11 cellular contexts compared by ENCODE assay signal in genomic region chr1:16707130-16707893, GRCh38. TPM values are rescaled to one million over a fixed set of nuclear protein-coding genes. Genes with fewer than 3 reads are reported as not detected.
DNase-seq lines count a peak whose midpoint lies in the region; ATAC-seq, FAIRE-seq and TF ChIP-seq lines count a peak whose summit lies in the region.
"Not testable (repeated sequence)": the region's sequence is repeated elsewhere in the genome, so short reads cannot be mapped to it uniquely, and the experiment has no call there.
"Had no signal": no experiment of that assay in that cellular context is flagged by ENCODE, and none has a peak within 500 bp of the region (broad histone marks: within the 10 kb centered on the region; RNA-seq: fewer than 3 reads in every experiment).

No MANE protein-coding gene starts in this region.

- not testable (repeated sequence) for H3K27ac Mint-ChIP-seq in GM23338

- not testable (repeated sequence) for H3K27me3 Mint-ChIP-seq in GM23338 (ENCODE audit: insufficient read depth, low read depth, poor library complexity)

- H3K4me3 Mint-ChIP-seq in GM23338, result peak overlapping the region; percentile 57; the same call in 2 of the 3 replicates

- peak overlapping the region; percentile 60; the same call in 1 of the 2 replicates for H3K4me2 ChIP-seq in GM23338

- not testable (repeated sequence) for TF ChIP-seq EP300 in upper lobe of left lung (IDR thresholded peaks at IDR 0.05)

- H3K4me3 ChIP-seq in GM23338 (peak overlapping the region; percentile 50; the same call in 1 of the 2 replicates), colonic mucosa (peak overlapping the region; percentile 17), heart right ventricle (peak overlapping the region in 4 of 10 donors; percentile 16 to 30 (median 20)), pancreas (peak overlapping the region in 2 of 4 donors; percentile 32 to 38), upper lobe of left lung (peak overlapping the region in 3 of 4 donors; percentile 35 to 50 (median 40))
- H3K4me3 ChIP-seq in lower lobe of right lung, result not testable (repeated sequence)

- H3K27ac ChIP-seq in GM23338 (ENCODE audit: low read depth); colonic mucosa; heart right ventricle; lower lobe of right lung; pancreas; upper lobe of left lung: not testable (repeated sequence)

- not testable (repeated sequence) for TF ChIP-seq CTCF in GM23338 (conservative IDR thresholded peaks at IDR 0.05; ENCODE audit: low read depth in 2 of 2); colonic mucosa (IDR thresholded peaks at IDR 0.05); lower lobe of right lung (IDR thresholded peaks at IDR 0.05); pancreas (IDR thresholded peaks at IDR 0.05); upper lobe of left lung (IDR thresholded peaks at IDR 0.05)
- peak in 5 of 9 donors; percentile 16 to 39 (median 33) for TF ChIP-seq CTCF in heart right ventricle (IDR thresholded peaks at IDR 0.05)

- DNase-seq in GM23338 (ENCODE audit: low spot score) (peak; percentile 39), NCI-H69 (lab: John Stamatoyannopoulos, UW) (peak; percentile 19), pancreas (peak in 3 of 6 donors; percentile 43 to 64 (median 44)), upper lobe of left lung (peak in 1 of 2 donors; percentile 72)
- peak; percentile 35 for DNase-seq in activated CD4-positive, CD25-positive, alpha-beta regulatory T cell treated with anti-CD3 and anti-CD28 coated beads, Interleukin-2, amount 50 U/mL, for 72 hours
- DNase-seq in colonic mucosa, heart right ventricle, lower lobe of right lung: not testable (repeated sequence)

- not testable (repeated sequence) for H3K27me3 ChIP-seq in GM23338 (ENCODE audit: insufficient read depth); colonic mucosa; lower lobe of right lung (ENCODE audit: low read depth); pancreas; upper lobe of left lung
- peaks cover 0 to 30% (median 9%) of the 10 kb centered on the region in 7 donors for H3K27me3 ChIP-seq in heart right ventricle

- not testable (repeated sequence) for H4K20me1 ChIP-seq in GM23338 (replicated peaks; ENCODE audit: insufficient read depth)

- not testable (repeated sequence) for H3K9me3 ChIP-seq in colonic mucosa, heart right ventricle, lower lobe of right lung, pancreas, upper lobe of left lung

- not testable (repeated sequence) for H3K4me1 ChIP-seq in GM23338 (ENCODE audit: insufficient read depth); colonic mucosa; heart right ventricle; lower lobe of right lung; pancreas; upper lobe of left lung

- H3K36me3 Mint-ChIP-seq in GM23338 (ENCODE audit: low read depth), result not testable (repeated sequence)

- H3K9me2 ChIP-seq in GM23338 (ENCODE audit: insufficient read depth), result not testable (repeated sequence)

- H3K9ac ChIP-seq in colonic mucosa (ENCODE audit: low read depth in 2 of 2, low read length in 2 of 2), result not testable (repeated sequence)

- H3K4me1 Mint-ChIP-seq in GM23338, result not testable (repeated sequence)

- H3K36me3 ChIP-seq in GM23338 (ENCODE audit: insufficient read depth); colonic mucosa; heart right ventricle; lower lobe of right lung; pancreas; upper lobe of left lung: not testable (repeated sequence)

- not testable (repeated sequence) for TF ChIP-seq POLR2A in upper lobe of left lung (IDR thresholded peaks at IDR 0.05)

- not testable (repeated sequence) for H3K9me3 Mint-ChIP-seq in GM23338

- intact Hi-C loops in colonic mucosa (cut with DNase I); heart right ventricle (cut with DNase I); lower lobe of right lung (cut with DNase I); pancreas (cut with DNase I): not testable (repeated sequence)

- peak; percentile 72 for ATAC-seq in GM23338
- ATAC-seq in heart right ventricle, result peak in 1 of 8 donors; percentile 41
- peak; percentile 74 to 86 for ATAC-seq in lower lobe of right lung
- peak; percentile 62 to 87 (median 68) for ATAC-seq in pancreas
- peak in 1 of 2 donors; percentile 34 for ATAC-seq in upper lobe of left lung (ENCODE audit: low FRiP score in 2 of 2)

- not testable (repeated sequence) for H3F3A ChIP-seq in GM23338 (replicated peaks; ENCODE audit: low read depth)

- H2AFZ ChIP-seq in GM23338, result not testable (repeated sequence)

- WGBS in heart right ventricle, 2 donors, result 2 to 20% methylated on average over 8 to 35 of the region's 78 CpGs
- WGBS in pancreas, 2 donors, result 29% methylated on average over 26 to 43 of the region's 78 CpGs
- 0 to 3% methylated on average over 2 to 16 of the region's 78 CpGs for WGBS in upper lobe of left lung, 2 donors

- H3K79me2 ChIP-seq in GM23338 (replicated peaks; ENCODE audit: insufficient read depth), result not testable (repeated sequence)

- FAIRE-seq in pancreas (lab: Jason Lieb, UNC), result not testable (repeated sequence)

RNA-seq across cellular contexts. Expression of gene RNU1-4, which starts 33.0 kb away (rescaled TPM):
- total RNA-seq in GM23338 (2014; rRNA removed; shearing (Covaris generic)), result under 0.01 TPM in 1 of 2 replicates, not detected in the other
- not detected in 2 replicates for polyA plus RNA-seq in GM23338 (2016; fragmentation: Nextera tagmentation; extraction: Ambion mirVana)
- total RNA-seq in colonic mucosa, result 1,000 to 10,000 TPM; 1,159 to 2,517 TPM
- 1,000 to 10,000 TPM in 8 of 10 donors, 100 to 1,000 TPM in 2; 635 to 5,242 (median 1,949) TPM for total RNA-seq in heart right ventricle
- polyA plus RNA-seq in heart right ventricle, result not detected
- total RNA-seq in lower lobe of right lung, result 6,803 TPM
- total RNA-seq in pancreas, result 1,000 to 10,000 TPM in 4 of 6 donors, 100 to 1,000 TPM in 2; 687 to 5,169 (median 2,340) TPM
- polyA plus RNA-seq in pancreas, result not detected
- total RNA-seq in upper lobe of left lung, result over 10,000 TPM in 1 of 6 donors, 1,000 to 10,000 TPM in 2, under 1 TPM in 3; under 0.01 to 14,413 (median 1,360) TPM
- total RNA-seq: M059J, myocyte had no signal
- polyA plus RNA-seq: small intestine had no signal

RNA-seq across cellular contexts. Expression of gene RNU1-3, which starts 40.6 kb away (rescaled TPM):
- under 0.01 TPM in 1 of 2 replicates, not detected in the other for total RNA-seq in GM23338 (2014; rRNA removed; shearing (Covaris generic))
- not detected in 2 replicates for polyA plus RNA-seq in GM23338 (2016; fragmentation: Nextera tagmentation; extraction: Ambion mirVana)
- 1,000 to 10,000 TPM; 1,159 to 2,517 TPM for total RNA-seq in colonic mucosa
- total RNA-seq in heart right ventricle, result 1,000 to 10,000 TPM in 8 of 10 donors, 100 to 1,000 TPM in 2; 635 to 5,242 (median 1,949) TPM
- not detected for polyA plus RNA-seq in heart right ventricle
- 6,803 TPM for total RNA-seq in lower lobe of right lung
- total RNA-seq in pancreas, result 1,000 to 10,000 TPM in 4 of 6 donors, 100 to 1,000 TPM in 2; 687 to 5,169 (median 2,340) TPM
- not detected for polyA plus RNA-seq in pancreas
- over 10,000 TPM in 1 of 6 donors, 1,000 to 10,000 TPM in 2, under 1 TPM in 3; under 0.01 to 14,413 (median 1,360) TPM for total RNA-seq in upper lobe of left lung
- total RNA-seq: M059J, myocyte had no signal
- polyA plus RNA-seq: small intestine had no signal
